8 cellular contexts compared by ENCODE assay signal in the genomic region with DNA sequence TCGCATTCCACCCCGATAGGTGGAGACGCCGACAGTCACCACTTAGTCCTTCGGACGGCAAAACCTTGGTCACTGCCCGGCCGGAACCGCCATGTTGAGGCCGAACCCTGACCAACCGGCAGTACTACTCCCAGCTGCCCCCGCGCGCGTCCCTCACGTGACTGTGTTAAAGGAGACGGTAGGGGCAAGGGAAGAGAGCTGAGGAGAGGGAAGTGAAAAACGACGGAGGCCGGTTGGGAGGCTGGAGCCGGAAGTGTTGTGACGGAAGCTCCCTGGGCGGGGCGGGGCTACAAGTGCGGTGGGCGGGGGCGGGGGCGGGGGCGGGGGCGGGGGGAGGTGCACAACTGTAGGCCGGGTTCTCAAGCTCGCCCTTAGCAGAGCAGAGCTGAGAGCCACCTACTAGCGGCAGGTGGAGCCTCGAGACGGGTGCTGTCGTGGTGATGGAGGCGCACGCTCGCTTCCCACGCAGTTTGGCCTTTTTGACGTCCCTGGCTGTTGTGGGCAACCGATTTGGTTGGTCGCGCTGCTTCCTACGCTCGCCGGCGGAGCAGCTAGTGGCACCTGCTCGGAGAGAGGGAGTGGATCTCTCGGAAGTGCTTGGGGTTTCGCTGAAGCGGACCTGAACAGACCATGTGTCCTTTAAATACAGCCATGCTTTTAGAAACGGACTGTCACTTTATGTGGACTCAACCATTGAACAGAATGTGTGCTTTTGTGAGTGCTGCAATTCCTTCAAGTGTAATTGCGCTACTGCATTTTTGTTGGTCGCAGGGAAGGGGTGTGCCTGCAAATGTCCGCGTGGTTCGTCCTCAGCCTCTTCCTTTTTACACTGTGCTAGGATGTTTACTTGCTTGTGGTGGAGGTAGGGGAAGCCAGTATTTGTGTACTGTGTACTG. TPM values are rescaled to one million over a fixed set of nuclear protein-coding genes. Genes with fewer than 3 reads are reported as not detected.
DNase-seq lines count a peak whose midpoint lies in the region; ATAC-seq lines count a peak whose summit lies in the region.

A gene with protein sequence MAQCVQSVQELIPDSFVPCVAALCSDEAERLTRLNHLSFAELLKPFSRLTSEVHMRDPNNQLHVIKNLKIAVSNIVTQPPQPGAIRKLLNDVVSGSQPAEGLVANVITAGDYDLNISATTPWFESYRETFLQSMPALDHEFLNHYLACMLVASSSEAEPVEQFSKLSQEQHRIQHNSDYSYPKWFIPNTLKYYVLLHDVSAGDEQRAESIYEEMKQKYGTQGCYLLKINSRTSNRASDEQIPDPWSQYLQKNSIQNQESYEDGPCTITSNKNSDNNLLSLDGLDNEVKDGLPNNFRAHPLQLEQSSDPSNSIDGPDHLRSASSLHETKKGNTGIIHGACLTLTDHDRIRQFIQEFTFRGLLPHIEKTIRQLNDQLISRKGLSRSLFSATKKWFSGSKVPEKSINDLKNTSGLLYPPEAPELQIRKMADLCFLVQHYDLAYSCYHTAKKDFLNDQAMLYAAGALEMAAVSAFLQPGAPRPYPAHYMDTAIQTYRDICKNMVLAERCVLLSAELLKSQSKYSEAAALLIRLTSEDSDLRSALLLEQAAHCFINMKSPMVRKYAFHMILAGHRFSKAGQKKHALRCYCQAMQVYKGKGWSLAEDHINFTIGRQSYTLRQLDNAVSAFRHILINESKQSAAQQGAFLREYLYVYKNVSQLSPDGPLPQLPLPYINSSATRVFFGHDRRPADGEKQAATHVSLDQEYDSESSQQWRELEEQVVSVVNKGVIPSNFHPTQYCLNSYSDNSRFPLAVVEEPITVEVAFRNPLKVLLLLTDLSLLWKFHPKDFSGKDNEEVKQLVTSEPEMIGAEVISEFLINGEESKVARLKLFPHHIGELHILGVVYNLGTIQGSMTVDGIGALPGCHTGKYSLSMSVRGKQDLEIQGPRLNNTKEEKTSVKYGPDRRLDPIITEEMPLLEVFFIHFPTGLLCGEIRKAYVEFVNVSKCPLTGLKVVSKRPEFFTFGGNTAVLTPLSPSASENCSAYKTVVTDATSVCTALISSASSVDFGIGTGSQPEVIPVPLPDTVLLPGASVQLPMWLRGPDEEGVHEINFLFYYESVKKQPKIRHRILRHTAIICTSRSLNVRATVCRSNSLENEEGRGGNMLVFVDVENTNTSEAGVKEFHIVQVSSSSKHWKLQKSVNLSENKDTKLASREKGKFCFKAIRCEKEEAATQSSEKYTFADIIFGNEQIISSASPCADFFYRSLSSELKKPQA (N-terminal part only) (minus strand): TSS at position 130 of the 896 bp plus-strand sequence. CDS start 364 bp downstream, outside the sequence.

- CTCF ChIA-PET in activated CD4-positive, alpha-beta T cell treated with anti-CD3 and anti-CD28 coated beads, Interleukin-2, amount 10 ng/mL, durations not matched to agents 7 days and 5 days (lab: Charles Lee): interaction anchor here (0.7 to 1.7 kb wide), 6 partner anchors 12 to 215 kb away, joined by 3 to 6 read pairs (median 3); no protein-coding TSS in a partner anchor

- DNase-seq in C1 segment of cervical spinal cord (lab: John Stamatoyannopoulos, UW): peak; percentile 92 to 99 (median 98)
- DNase-seq in NCI-H526 treated with DMSO at 0.1 percent for 48 hours (lab: John Stamatoyannopoulos, UW): peak; percentile 92
- DNase-seq in activated CD4-positive, alpha-beta T cell treated with anti-CD3 and anti-CD28 coated beads, Interleukin-2, amount 10 ng/mL, durations not matched to agents 7 days and 5 days: peak; percentile 94
- DNase-seq in cortex of kidney (lab: John Stamatoyannopoulos, UW): peak; percentile 71
- peak; percentile 99 for DNase-seq in left lobe of liver (ENCODE audit: low spot score)
- peak; percentile 82 for DNase-seq in stimulated activated CD4-positive, alpha-beta T cell treated with anti-CD3 and anti-CD28 coated beads, Interleukin-2, amount 100 ng/mL, for 4 hours (ENCODE audit: low read depth)

- no peaks in the 10 kb centered on the region for H3K27me3 Mint-ChIP-seq in activated CD4-positive, alpha-beta T cell treated with anti-CD3 and anti-CD28 coated beads, Interleukin-2, amount 10 ng/mL, durations not matched to agents 7 days and 5 days

- peaks cover 10% of the 10 kb centered on the region for H3K36me3 Mint-ChIP-seq in activated CD4-positive, alpha-beta T cell treated with anti-CD3 and anti-CD28 coated beads, Interleukin-2, amount 10 ng/mL, durations not matched to agents 7 days and 5 days (ENCODE audit: low read depth)

- POLR2A ChIA-PET in activated CD4-positive, alpha-beta T cell treated with anti-CD3 and anti-CD28 coated beads, Interleukin-2, amount 10 ng/mL, durations not matched to agents 7 days and 5 days (lab: Charles Lee): interaction anchor here (1.0 to 1.4 kb wide), 2 partner anchors 76 to 148 kb away, joined by 3 to 13 read pairs; a partner anchor contains a TSS

- peak; percentile 90 for ATAC-seq in GM19324 (IDR thresholded peaks at IDR 0.05; ENCODE audit: low FRiP score, unreplicated experiment)
- peak; percentile 79 for ATAC-seq in HG03469 (IDR thresholded peaks at IDR 0.05; ENCODE audit: unreplicated experiment)
- ATAC-seq in left lobe of liver: peak; percentile 89

- H3K4me1 Mint-ChIP-seq in activated CD4-positive, alpha-beta T cell treated with anti-CD3 and anti-CD28 coated beads, Interleukin-2, amount 10 ng/mL, durations not matched to agents 7 days and 5 days: peaks cover 46% of the 10 kb centered on the region

- peak within 1 kb of the TSS; percentile 99 for H3K4me3 Mint-ChIP-seq in activated CD4-positive, alpha-beta T cell treated with anti-CD3 and anti-CD28 coated beads, Interleukin-2, amount 10 ng/mL, durations not matched to agents 7 days and 5 days

- peak within 1 kb of the TSS; percentile 99 for H3K27ac Mint-ChIP-seq in activated CD4-positive, alpha-beta T cell treated with anti-CD3 and anti-CD28 coated beads, Interleukin-2, amount 10 ng/mL, durations not matched to agents 7 days and 5 days

- H3K9me3 Mint-ChIP-seq in activated CD4-positive, alpha-beta T cell treated with anti-CD3 and anti-CD28 coated beads, Interleukin-2, amount 10 ng/mL, durations not matched to agents 7 days and 5 days: no peaks in the 10 kb centered on the region

RNA-seq across cellular contexts. Expression of the gene that starts here (rescaled TPM):
- 10 to 100 TPM; 38.7 to 45.9 TPM for total RNA-seq in activated CD4-positive, alpha-beta T cell treated with anti-CD3 and anti-CD28 coated beads, Interleukin-2, amount 10 ng/mL, durations not matched to agents 7 days and 5 days
- total RNA-seq in left lobe of liver: 32.3 TPM

Comparison
In these comparisons a context has a peak if more than half of its experiments do, and no peak if none do; other contexts are left out.
1. Peak in every context shown above with its lines: DNase-seq and ATAC-seq.